In genomic region chr2:111480016-111480625, GRCh38 we compare ENCODE assay signal across 8 cellular contexts.
DNase-seq lines count a peak whose midpoint lies in the region; ATAC-seq, FAIRE-seq and TF ChIP-seq lines count a peak whose summit lies in the region.
"Not testable (repeated sequence)": the region's sequence is repeated elsewhere in the genome, so short reads cannot be mapped to it uniquely, and the experiment has no call there.

No MANE protein-coding gene starts in this region.

- 31 to 34% methylated on average over 10 of the region's 10 CpGs for WGBS in GM23248 (ENCODE audit: low coverage in 1 of 2, low lambda C conversion rate in 2 of 2, missing lambda C conversion rate in 2 of 2), 2 experiments
- 88% methylated on average over 10 of the region's 10 CpGs; no CpG with 5 or more reads in 1 of the 2 experiments for WGBS in H1 (ENCODE audit: extremely low coverage in 1 of 2, insufficient coverage in 1 of 2, insufficient read length in 1 of 2, insufficient replicate concordance in 2 of 2, low coverage in 1 of 2, low lambda C conversion rate in 2 of 2, missing lambda C conversion rate in 1 of 2), 2 experiments
- 33% methylated on average over 10 of the region's 10 CpGs for WGBS in smooth muscle cell (ENCODE audit: low lambda C conversion rate)

- not testable (repeated sequence) for TF ChIP-seq POLR2A in H1 (IDR thresholded peaks at IDR 0.05; ENCODE audit: control extremely low read depth in 1 of 2, low read depth in 2 of 2, low read length in 2 of 2)

- H3K79me2 ChIP-seq in GM23248 (ENCODE audit: insufficient read depth) (peaks cover 90% of the 10 kb centered on the region), smooth muscle cell (ENCODE audit: low read depth) (peaks cover 19% of the 10 kb centered on the region)
- H3K79me2 ChIP-seq in H1 (ENCODE audit: control insufficient read depth in 1 of 2, insufficient read depth in 2 of 2, low read length in 2 of 2), result not testable (repeated sequence)

- FAIRE-seq in H1 (lab: Jason Lieb, UNC), result not testable (repeated sequence)

- H4K91ac ChIP-seq in H1 (replicated peaks; ENCODE audit: insufficient read length, low read length), result not testable (repeated sequence)

- H3K56ac ChIP-seq in H1 (replicated peaks; ENCODE audit: insufficient read length, low read depth, low read length), result not testable (repeated sequence)

- not testable (repeated sequence) for H2AFZ ChIP-seq in GM23248; H1 (ENCODE audit: low read length); smooth muscle cell (ENCODE audit: low read depth)

- TF ChIP-seq EP300 in H1 (IDR thresholded peaks at IDR 0.05; ENCODE audit: borderline replicate concordance in 1 of 2, low read depth in 2 of 2, low read length in 2 of 2), result not testable (repeated sequence)

- H4K8ac ChIP-seq in H1 (ENCODE audit: extremely low read depth, insufficient read depth, low read length), result not testable (repeated sequence)

- peak overlapping the region; percentile 65 for H3K27ac Mint-ChIP-seq in activated CD4-positive, alpha-beta memory T cell treated with anti-CD3 and anti-CD28 coated beads, Interleukin-2, amount 10 ng/mL, durations not matched to agents 7 days and 5 days
- H3K27ac Mint-ChIP-seq in activated naive CD4-positive, alpha-beta T cell treated with anti-CD3 and anti-CD28 coated beads, Interleukin-2, amount 50 U/mL, for 72 hours, result peak overlapping the region; percentile 90 to 94

- H3K9ac ChIP-seq in GM23248, result peak overlapping the region; percentile 57
- not testable (repeated sequence) for H3K9ac ChIP-seq in H1 (replicated peaks in 1 of 4; ENCODE audit: extremely low read depth in 1 of 4, low read depth in 3 of 4, low read length in 3 of 4)
- peak overlapping the region; percentile 83 for H3K9ac ChIP-seq in smooth muscle cell (ENCODE audit: low read depth)

- H3K36me3 Mint-ChIP-seq in activated CD4-positive, alpha-beta memory T cell treated with anti-CD3 and anti-CD28 coated beads, Interleukin-2, amount 10 ng/mL, durations not matched to agents 7 days and 5 days (ENCODE audit: low read depth), result peaks cover 22% of the 10 kb centered on the region
- not testable (repeated sequence) for H3K36me3 Mint-ChIP-seq in activated naive CD4-positive, alpha-beta T cell treated with anti-CD3 and anti-CD28 coated beads, Interleukin-2, amount 50 U/mL, for 72 hours

- not testable (repeated sequence) for H3K27me3 ChIP-seq in A673 (replicated peaks; ENCODE audit: insufficient read depth, low read depth, low read length, poor library complexity); GM23248 (replicated peaks; ENCODE audit: insufficient read depth); Panc1 (ENCODE audit: control insufficient read depth, insufficient read depth, low read length); H1 (replicated peaks in 1 of 4; ENCODE audit: control insufficient read depth in 3 of 4, extremely low read depth in 1 of 4, insufficient read depth in 3 of 4, low read length in 3 of 4); smooth muscle cell (ENCODE audit: low read depth)

- not testable (repeated sequence) for TF ChIP-seq RAD21 in H1 (IDR thresholded peaks at IDR 0.05 in 1 of 2, conservative IDR thresholded peaks at IDR 0.05 in 1 of 2; ENCODE audit: low read depth in 2 of 2, low read length in 2 of 2)

- H4K20me1 ChIP-seq in GM23248 (ENCODE audit: insufficient read depth); H1 (replicated peaks in 1 of 2; ENCODE audit: control insufficient read depth in 1 of 2, insufficient read depth in 2 of 2, low read length in 2 of 2): not testable (repeated sequence)
- H4K20me1 ChIP-seq in smooth muscle cell (ENCODE audit: low read depth), result peaks cover 15% of the 10 kb centered on the region

- not testable (repeated sequence) for H3K4me3 Mint-ChIP-seq in activated CD4-positive, alpha-beta memory T cell treated with anti-CD3 and anti-CD28 coated beads, Interleukin-2, amount 10 ng/mL, durations not matched to agents 7 days and 5 days

- H2BK5ac ChIP-seq in H1 (ENCODE audit: low read depth, low read length), result not testable (repeated sequence)

- POLR2A ChIA-PET in A673 (lab: Charles Lee; ENCODE audit: low non-redundant PET); Panc1 (lab: Charles Lee); activated CD4-positive, alpha-beta memory T cell treated with anti-CD3 and anti-CD28 coated beads, Interleukin-2, amount 10 ng/mL, durations not matched to agents 7 days and 5 days (lab: Charles Lee); H1 (lab: Charles Lee; ENCODE audit: partially characterized antibody): not testable (repeated sequence)

- not testable (repeated sequence) for H2AK5ac ChIP-seq in H1 (ENCODE audit: low read depth, low read length)

- DNase-seq in A673 (ENCODE audit: low spot score); Panc1 (ENCODE audit: low read depth, low spot score); activated CD4-positive, alpha-beta memory T cell treated with anti-CD3 and anti-CD28 coated beads, Interleukin-2, amount 10 ng/mL, durations not matched to agents 7 days and 5 days; activated naive CD4-positive, alpha-beta T cell treated with anti-CD3 and anti-CD28 coated beads, Interleukin-2, amount 50 U/mL, for 72 hours (ENCODE audit: low spot score in 2 of 2); H1 (ENCODE audit: low read depth in 1 of 2, low spot score in 2 of 2); smooth muscle cell (lab: John Stamatoyannopoulos, UW; ENCODE audit: unreplicated experiment): not testable (repeated sequence)
- DNase-seq in GM23248, result peak; percentile 66
- DNase-seq in islet precursor cell, result peak; percentile 87

- H3K9me3 Mint-ChIP-seq in activated CD4-positive, alpha-beta memory T cell treated with anti-CD3 and anti-CD28 coated beads, Interleukin-2, amount 10 ng/mL, durations not matched to agents 7 days and 5 days; activated naive CD4-positive, alpha-beta T cell treated with anti-CD3 and anti-CD28 coated beads, Interleukin-2, amount 50 U/mL, for 72 hours: not testable (repeated sequence)

- ATAC-seq in Panc1, result not testable (repeated sequence)
- ATAC-seq in activated naive CD4-positive, alpha-beta T cell treated with anti-CD3 and anti-CD28 coated beads, Interleukin-2, amount 50 U/mL, for 72 hours, result peak; percentile 66 to 71

- not testable (repeated sequence) for H3K4me1 ChIP-seq in A673 (ENCODE audit: insufficient read depth, low read length, poor library complexity, severe bottlenecking); Panc1 (ENCODE audit: control insufficient read depth, insufficient read depth, low read length); H1 (replicated peaks in 1 of 4; ENCODE audit: control insufficient read depth in 3 of 4, insufficient read depth in 4 of 4, low read length in 3 of 4); smooth muscle cell (ENCODE audit: low read depth)
- peaks cover 17% of the 10 kb centered on the region for H3K4me1 ChIP-seq in GM23248 (ENCODE audit: insufficient read depth)

- not testable (repeated sequence) for H3K14ac ChIP-seq in H1 (ENCODE audit: insufficient read length)

- intact Hi-C loops in A673 (cut with micrococcal nuclease; ENCODE audit: unreplicated experiment); Panc1 (cut with micrococcal nuclease; ENCODE audit: unreplicated experiment): not testable (repeated sequence)

- not testable (repeated sequence) for H3K18ac ChIP-seq in H1 (ENCODE audit: extremely low read depth, low read length)

- not testable (repeated sequence) for H2BK12ac ChIP-seq in H1 (ENCODE audit: low read depth, low read length)

- H3K23ac ChIP-seq in H1 (ENCODE audit: insufficient read length), result not testable (repeated sequence)

- in situ Hi-C loops in GM23248 (cut with MboI), result loop anchor here (25.0 kb wide), 1 partner anchor 182 kb away; no protein-coding TSS in a partner anchor
- in situ Hi-C loops in Panc1 (cut with HindIII; ENCODE audit: low pct_unique_long_range_greater_than_20kb, low sequenced_read_pairs), result not testable (repeated sequence)

- peak overlapping the region; percentile 42 for H3K27ac ChIP-seq in A673 (ENCODE audit: low read depth, low read length, poor library complexity, severe bottlenecking)
- peak overlapping the region; percentile 71 for H3K27ac ChIP-seq in GM23248
- H3K27ac ChIP-seq in Panc1 (ENCODE audit: low read length); H1 (ENCODE audit: low read depth, low read length): not testable (repeated sequence)
- peak overlapping the region; percentile 97 for H3K27ac ChIP-seq in smooth muscle cell (ENCODE audit: low read depth)

- not testable (repeated sequence) for H3K4me2 ChIP-seq in GM23248 (ENCODE audit: unreplicated experiment); H1 (ENCODE audit: insufficient read depth in 1 of 2, low read depth in 2 of 2, low read length in 2 of 2)
- peak overlapping the region; percentile 77 for H3K4me2 ChIP-seq in smooth muscle cell

- not testable (repeated sequence) for H3K23me2 ChIP-seq in H1 (ENCODE audit: low read depth, low read length)

- H2BK20ac ChIP-seq in H1 (ENCODE audit: low read length), result not testable (repeated sequence)

- H3F3A ChIP-seq in GM23248 (ENCODE audit: insufficient read depth); smooth muscle cell (ENCODE audit: low read depth): not testable (repeated sequence)

- not testable (repeated sequence) for H3K27me3 Mint-ChIP-seq in activated CD4-positive, alpha-beta memory T cell treated with anti-CD3 and anti-CD28 coated beads, Interleukin-2, amount 10 ng/mL, durations not matched to agents 7 days and 5 days

- TF ChIP-seq CTCF in A673 (conservative IDR thresholded peaks at IDR 0.05; ENCODE audit: low read depth, low read length); Panc1 (IDR thresholded peaks at IDR 0.05); H1 (IDR thresholded peaks at IDR 0.05; ENCODE audit: control extremely low read depth in 1 of 3, insufficient read depth in 1 of 3, low read depth in 1 of 3, low read length in 3 of 3); smooth muscle cell (IDR thresholded peaks at IDR 0.05; ENCODE audit: borderline replicate concordance, insufficient read depth, poor library complexity, severe bottlenecking): not testable (repeated sequence)

- H3K36me3 ChIP-seq in A673 (ENCODE audit: insufficient read depth, low read length, poor library complexity, severe bottlenecking); GM23248 (ENCODE audit: low read depth); Panc1 (ENCODE audit: control insufficient read depth, insufficient read depth, low read length); H1 (ENCODE audit: control insufficient read depth in 2 of 4, insufficient read depth in 4 of 4, low read length in 3 of 4); smooth muscle cell (ENCODE audit: low read depth): not testable (repeated sequence)

- H2BK120ac ChIP-seq in H1 (replicated peaks; ENCODE audit: low read depth, low read length), result not testable (repeated sequence)

- H3K9me2 ChIP-seq in GM23248 (ENCODE audit: insufficient read depth), result not testable (repeated sequence)

- not testable (repeated sequence) for H3K4ac ChIP-seq in H1 (replicated peaks; ENCODE audit: insufficient read length, low read depth, low read length)

- H4K5ac ChIP-seq in H1 (ENCODE audit: insufficient read length, low read depth, low read length), result not testable (repeated sequence)

- not testable (repeated sequence) for H3K4me3 ChIP-seq in A673 (ENCODE audit: low read depth, low read length, poor library complexity, severe bottlenecking); GM23248; Panc1 (ENCODE audit: low read depth in 2 of 2, low read length in 2 of 2); H1 (ENCODE audit: extremely low read depth in 1 of 4, insufficient read depth in 2 of 4, low read depth in 3 of 4, low read length in 4 of 4); smooth muscle cell

- BruUV-seq in A673 (replicated peaks; lab: Mats Ljungman, UMichigan), result not testable (repeated sequence)
- BruUV-seq in Panc1 (replicated peaks; lab: Mats Ljungman, UMichigan), result TSS peak; percentile 4

- H3K4me1 Mint-ChIP-seq in activated CD4-positive, alpha-beta memory T cell treated with anti-CD3 and anti-CD28 coated beads, Interleukin-2, amount 10 ng/mL, durations not matched to agents 7 days and 5 days, result peaks cover 38% of the 10 kb centered on the region

- CTCF ChIA-PET in A673 (lab: Charles Lee); Panc1 (lab: Charles Lee); activated CD4-positive, alpha-beta memory T cell treated with anti-CD3 and anti-CD28 coated beads, Interleukin-2, amount 10 ng/mL, durations not matched to agents 7 days and 5 days (lab: Charles Lee); H1 (lab: Charles Lee; ENCODE audit: partially characterized antibody): not testable (repeated sequence)

- H3K9me3 ChIP-seq in A673 (ENCODE audit: low read depth, low read length, poor library complexity, severe bottlenecking); GM23248 (ENCODE audit: low read depth); Panc1 (ENCODE audit: control insufficient read depth, insufficient read depth, low read depth, low read length); H1 (ENCODE audit: insufficient read depth in 2 of 2, low read depth in 1 of 2, low read length in 1 of 2); smooth muscle cell (replicated peaks; ENCODE audit: low read depth): not testable (repeated sequence)

- not testable (repeated sequence) for H3K79me1 ChIP-seq in H1 (ENCODE audit: low read depth, low read length)

- not testable (repeated sequence) for H2BK15ac ChIP-seq in H1 (ENCODE audit: low read length)
